In genomic region chr3:180335056-180335455, GRCh38 we compare ENCODE assay signal across 21 cellular contexts.
"Had no signal": no experiment of that assay in that cellular context is flagged by ENCODE, and none has a peak within 500 bp of the region (broad histone marks: within the 10 kb centered on the region; RNA-seq: fewer than 3 reads in every experiment).

No MANE protein-coding gene starts in this region.

- DNase-seq: activated CD4-positive, alpha-beta memory T cell treated with anti-CD3 and anti-CD28 coated beads for 36 hours; activated CD4-positive, alpha-beta T cell treated with anti-CD3 and anti-CD28 coated beads, Interleukin-2, amount 10 ng/mL, durations not matched to agents 7 days and 5 days; activated CD4-positive, CD25-positive, alpha-beta regulatory T cell; activated CD8-positive, alpha-beta memory T cell treated with anti-CD3 and anti-CD28 coated beads for 24 hours; activated gamma-delta T cell; activated naive CD4-positive, alpha-beta T cell treated with anti-CD3 and anti-CD28 coated beads for 36 hours; activated T-cell treated with anti-CD3 and anti-CD28 coated beads, Interleukin-2, amount 50 U/mL, for 4 hours; KG1; NCI-H1048; NCI-H2029; NCI-H2107; NCI-H345; NCI-H510A; NCI-H526 treated with DMSO at 0.1 percent for 48 hours; NCI-H82; SIG-M5; T-cell; T-helper 2 cell had no signal

- FAIRE-seq: astrocyte had no signal

- H3K27ac ChIP-seq: VCaP had no signal

- ATAC-seq: activated T-cell treated with anti-CD3 and anti-CD28 coated beads, Interleukin-2, amount 50 U/mL, for 4 hours; activated T-helper 17 cell treated with anti-CD3 and anti-CD28 coated beads, Interleukin-2, amount 50 U/mL, for 72 hours; T-cell had no signal
